8 cellular contexts compared by ENCODE assay signal in genomic region chr4:102743352-102743751, GRCh38. TPM values are rescaled to one million over a fixed set of nuclear protein-coding genes. Genes with fewer than 3 reads are reported as not detected.
DNase-seq lines count a peak whose midpoint lies in the region; ATAC-seq, FAIRE-seq and TF ChIP-seq lines count a peak whose summit lies in the region.
"Not testable (repeated sequence)": the region's sequence is repeated elsewhere in the genome, so short reads cannot be mapped to it uniquely, and the experiment has no call there.

No MANE protein-coding gene starts in this region.

- BruUV-seq in OCI-LY7 (replicated peaks; lab: Mats Ljungman, UMichigan): not testable (repeated sequence)

- not testable (repeated sequence) for H3K9me2 ChIP-seq in OCI-LY7 (ENCODE audit: insufficient read depth, low read length)

- POLR2A ChIA-PET in OCI-LY7 (lab: Charles Lee): not testable (repeated sequence)

- H3K79me2 ChIP-seq in OCI-LY7 (ENCODE audit: insufficient read depth, low read depth, low read length): not testable (repeated sequence)

- intact Hi-C loops in OCI-LY7 (cut with micrococcal nuclease; ENCODE audit: unreplicated experiment): not testable (repeated sequence)

- peak; percentile 75 for FAIRE-seq in GM19239 (lab: Jason Lieb, UNC)

- not testable (repeated sequence) for H2AFZ ChIP-seq in OCI-LY7 (ENCODE audit: low read length)

- H3K27ac ChIP-seq in OCI-LY7 (ENCODE audit: low read depth, low read length, poor library complexity, severe bottlenecking): not testable (repeated sequence)

- peak overlapping the region; percentile 62 for H3K27ac Mint-ChIP-seq in stimulated activated memory B cell treated with anti-CD40 and anti-IgM and Interleukin-4, amounts not matched to agents 10 μg/mL and 1 μg/mL and 100 μg/mL, for 72 hours

- DNase-seq in GM13976 (ENCODE audit: low spot score); GM19239 (ENCODE audit: insufficient read length, low spot score): not testable (repeated sequence)
- DNase-seq in OCI-LY7 (ENCODE audit: low spot score): peak; percentile 7
- peak; percentile 51 to 75 for DNase-seq in erythroblast (lab: John Stamatoyannopoulos, UW)

- H3K36me3 ChIP-seq in OCI-LY7 (ENCODE audit: insufficient read depth, low read length): peaks cover 18% of the 10 kb centered on the region

- H3K4me2 ChIP-seq in OCI-LY7 (ENCODE audit: low read length): not testable (repeated sequence)

- ATAC-seq in GM21619 (IDR thresholded peaks at IDR 0.05; ENCODE audit: unreplicated experiment): peak; percentile 98
- ATAC-seq in HG03025 (IDR thresholded peaks at IDR 0.05; ENCODE audit: low FRiP score, unreplicated experiment): peak; percentile 99
- peak; percentile 88 for ATAC-seq in HG03469 (IDR thresholded peaks at IDR 0.05; ENCODE audit: unreplicated experiment)
- peak; percentile 97 for ATAC-seq in stimulated activated memory B cell treated with anti-CD40 and anti-IgM and Interleukin-4, amounts not matched to agents 10 μg/mL and 1 μg/mL and 100 μg/mL, for 72 hours

- H3K36me3 Mint-ChIP-seq in stimulated activated memory B cell treated with anti-CD40 and anti-IgM and Interleukin-4, amounts not matched to agents 10 μg/mL and 1 μg/mL and 100 μg/mL, for 72 hours: peaks cover 48% of the 10 kb centered on the region

- in situ Hi-C loops in GM13976 (cut with MboI; ENCODE audit: low sequenced_read_pairs, unreplicated experiment): not testable (repeated sequence)

- not testable (repeated sequence) for TF ChIP-seq POLR2A in erythroblast (IDR thresholded peaks at IDR 0.05; ENCODE audit: low read length)

- CTCF ChIA-PET in OCI-LY7 (lab: Charles Lee; ENCODE audit: unreplicated experiment): not testable (repeated sequence)

- H3K4me3 Mint-ChIP-seq in stimulated activated memory B cell treated with anti-CD40 and anti-IgM and Interleukin-4, amounts not matched to agents 10 μg/mL and 1 μg/mL and 100 μg/mL, for 72 hours: not testable (repeated sequence)

- H4K20me1 ChIP-seq in OCI-LY7 (ENCODE audit: insufficient read depth, low read length): not testable (repeated sequence)

- TF ChIP-seq CTCF in GM13976 (IDR thresholded peaks at IDR 0.05; ENCODE audit: borderline replicate concordance, control extremely low read depth, extremely low read depth, insufficient read depth, missing control alignments): peak; percentile 41
- TF ChIP-seq CTCF in OCI-LY7 (conservative IDR thresholded peaks at IDR 0.05; ENCODE audit: low read length): not testable (repeated sequence)

- peaks cover 43% of the 10 kb centered on the region for H3K4me1 Mint-ChIP-seq in stimulated activated memory B cell treated with anti-CD40 and anti-IgM and Interleukin-4, amounts not matched to agents 10 μg/mL and 1 μg/mL and 100 μg/mL, for 72 hours

- not testable (repeated sequence) for H3K4me3 ChIP-seq in OCI-LY7 (ENCODE audit: low read depth, low read length, poor library complexity, severe bottlenecking)

- H3K9me3 ChIP-seq in OCI-LY7 (ENCODE audit: low read length): not testable (repeated sequence)

- H3K9me3 Mint-ChIP-seq in stimulated activated memory B cell treated with anti-CD40 and anti-IgM and Interleukin-4, amounts not matched to agents 10 μg/mL and 1 μg/mL and 100 μg/mL, for 72 hours: peaks cover 14% of the 10 kb centered on the region

- H3K27me3 Mint-ChIP-seq in stimulated activated memory B cell treated with anti-CD40 and anti-IgM and Interleukin-4, amounts not matched to agents 10 μg/mL and 1 μg/mL and 100 μg/mL, for 72 hours: not testable (repeated sequence)

- H3K4me1 ChIP-seq in OCI-LY7 (ENCODE audit: insufficient read depth, low read length, poor library complexity, severe bottlenecking): not testable (repeated sequence)

RNA-seq across cellular contexts. Expression of gene MANBA, which starts 17.4 kb away (rescaled TPM):
- 15.8 and 30.0 TPM in 2 replicates for total RNA-seq in OCI-LY7 (2014; rRNA removed; shearing (Covaris generic))
- 18.9 and 22.8 TPM in 2 replicates for total RNA-seq in OCI-LY7 (2022)
